In genomic region chr22:36258750-36259619, GRCh38 we compare ENCODE assay signal across 8 cellular contexts. TPM values are rescaled to one million over a fixed set of nuclear protein-coding genes. Genes with fewer than 3 reads are reported as not detected.
DNase-seq lines count a peak whose midpoint lies in the region; ATAC-seq and TF ChIP-seq lines count a peak whose summit lies in the region.

No MANE protein-coding gene starts in this region.

- H3K4me1 ChIP-seq in Loucy (ENCODE audit: insufficient read depth, low read length, poor library complexity, severe bottlenecking) (peaks cover 15% of the 10 kb centered on the region), mucosa of descending colon (ENCODE audit: low read depth) (peaks cover 17% of the 10 kb centered on the region), GM23248 (ENCODE audit: insufficient read depth) (peaks cover 10% of the 10 kb centered on the region)

- H3K27ac ChIP-seq in CD4-positive, alpha-beta T cell (ENCODE audit: low read depth, low read length), result no peak overlapping the region
- H3K27ac ChIP-seq in GM23248, result no peak overlapping the region

- H3K4me3 Mint-ChIP-seq in CD4-positive, alpha-beta T cell, result peak overlapping the region; percentile 69
- H3K4me3 Mint-ChIP-seq in brain, result peak overlapping the region; percentile 2 to 75 (median 52)

- POLR2A ChIA-PET in CD4-positive, alpha-beta T cell (lab: Charles Lee), result no interaction called here

- peaks cover 40% of the 10 kb centered on the region for H3K4me1 Mint-ChIP-seq in CD4-positive, alpha-beta T cell (ENCODE audit: low read depth)
- H3K4me1 Mint-ChIP-seq in brain, result peaks cover 66% of the 10 kb centered on the region

- no peaks in the 10 kb centered on the region for H3K9me3 Mint-ChIP-seq in CD4-positive, alpha-beta T cell
- H3K9me3 Mint-ChIP-seq in brain, result no peaks in the 10 kb centered on the region

- no peaks in the 10 kb centered on the region for H3F3A ChIP-seq in Loucy (ENCODE audit: low read depth)
- peaks cover 5% of the 10 kb centered on the region; the same call in 1 of the 2 replicates for H3F3A ChIP-seq in GM23248 (ENCODE audit: insufficient read depth)

- H3K79me2 ChIP-seq in Loucy (ENCODE audit: insufficient read depth, low read length), result no peaks in the 10 kb centered on the region
- no peaks in the 10 kb centered on the region for H3K79me2 ChIP-seq in GM23248 (ENCODE audit: insufficient read depth)

- DNase-seq in CD4-positive, alpha-beta T cell, result no peak
- DNase-seq in mucosa of descending colon (peak in 2 of 3 donors; percentile 24 to 36), SIG-M5 (lab: John Stamatoyannopoulos, UW) (no peak), GM23248 (no peak), T1000 (lab: John Stamatoyannopoulos, UW) (no peak)

- ATAC-seq in CD4-positive, alpha-beta T cell (ENCODE audit: poor library complexity), result peak; percentile 43
- peak; percentile 19 for ATAC-seq in mucosa of descending colon
- ATAC-seq in HG02885 (IDR thresholded peaks at IDR 0.05; ENCODE audit: poor library complexity, unreplicated experiment), result no peak

- no peaks in the 10 kb centered on the region for H3K36me3 ChIP-seq in Loucy (ENCODE audit: insufficient read depth, low read length)
- no peaks in the 10 kb centered on the region for H3K36me3 ChIP-seq in mucosa of descending colon (ENCODE audit: low read depth)
- no peaks in the 10 kb centered on the region for H3K36me3 ChIP-seq in GM23248 (ENCODE audit: low read depth)

- H3K9ac ChIP-seq in Loucy (ENCODE audit: low read depth, low read length, poor library complexity, severe bottlenecking) (no peak overlapping the region), GM23248 (no peak overlapping the region)

- no peaks in the 10 kb centered on the region for H3K27me3 ChIP-seq in CD4-positive, alpha-beta T cell (ENCODE audit: control insufficient read depth, insufficient read depth, low read length)
- H3K27me3 ChIP-seq in Loucy (ENCODE audit: insufficient read depth, low read length, poor library complexity, severe bottlenecking) (no peaks in the 10 kb centered on the region), GM23248 (replicated peaks; ENCODE audit: insufficient read depth) (no peaks in the 10 kb centered on the region)

- intact Hi-C loops in CD4-positive, alpha-beta T cell (cut with DNase I, micrococcal nuclease), result no loop called here
- intact Hi-C loops in mucosa of descending colon (cut with DNase I, micrococcal nuclease), result no loop called here

- H2AFZ ChIP-seq in Loucy (ENCODE audit: low read length) (no peak overlapping the region), GM23248 (no peak overlapping the region)

- H3K27ac Mint-ChIP-seq in CD4-positive, alpha-beta T cell, result peak overlapping the region; percentile 77
- peak overlapping the region; percentile 67 to 99 (median 92) for H3K27ac Mint-ChIP-seq in brain

- no peaks in the 10 kb centered on the region for H4K20me1 ChIP-seq in Loucy (ENCODE audit: insufficient read depth, low read length, poor library complexity, severe bottlenecking)
- no peaks in the 10 kb centered on the region for H4K20me1 ChIP-seq in GM23248 (ENCODE audit: insufficient read depth)

- TF ChIP-seq CTCF in CD4-positive, alpha-beta T cell (IDR thresholded peaks at IDR 0.05), result no peak
- TF ChIP-seq CTCF in Loucy (conservative IDR thresholded peaks at IDR 0.05; ENCODE audit: low read length) (no peak), brain (conservative IDR thresholded peaks at IDR 0.05) (no peak), mucosa of descending colon (IDR thresholded peaks at IDR 0.05) (no peak)

- H3K9me3 ChIP-seq in CD4-positive, alpha-beta T cell (ENCODE audit: control insufficient read depth, low read length), result no peaks in the 10 kb centered on the region
- H3K9me3 ChIP-seq in Loucy (ENCODE audit: insufficient read depth, low read depth, low read length) (no peaks in the 10 kb centered on the region), mucosa of descending colon (no peaks in the 10 kb centered on the region), GM23248 (ENCODE audit: low read depth) (no peaks in the 10 kb centered on the region)

- H3K36me3 Mint-ChIP-seq in CD4-positive, alpha-beta T cell (ENCODE audit: low read depth), result peaks cover 79% of the 10 kb centered on the region
- H3K36me3 Mint-ChIP-seq in brain, result no peaks in the 10 kb centered on the region

- in situ Hi-C loops in GM23248 (cut with MboI), result no loop called here

- H3K9me2 ChIP-seq in Loucy (replicated peaks; ENCODE audit: low read depth, low read length) (no peaks in the 10 kb centered on the region), GM23248 (ENCODE audit: insufficient read depth) (no peaks in the 10 kb centered on the region)

- H3K4me3 ChIP-seq in Loucy (ENCODE audit: low read length, poor library complexity, severe bottlenecking) (no peak overlapping the region), mucosa of descending colon (no peak overlapping the region), GM23248 (no peak overlapping the region)

- WGBS in GM23248 (ENCODE audit: low coverage in 1 of 2, low lambda C conversion rate in 2 of 2, missing lambda C conversion rate in 2 of 2), 2 experiments, result 72 to 83% methylated on average over 15 to 16 of the region's 16 CpGs

- CTCF ChIA-PET in CD4-positive, alpha-beta T cell (lab: Charles Lee), result no interaction called here

- no peaks in the 10 kb centered on the region for H3K27me3 Mint-ChIP-seq in CD4-positive, alpha-beta T cell
- H3K27me3 Mint-ChIP-seq in brain, result no peaks in the 10 kb centered on the region

- peak overlapping the region; percentile 39 for H3K4me2 ChIP-seq in Loucy (ENCODE audit: low read depth, low read length, poor library complexity, severe bottlenecking)
- no peak overlapping the region for H3K4me2 ChIP-seq in GM23248 (ENCODE audit: unreplicated experiment)

RNA-seq across cellular contexts. Expression of gene APOL1, which starts 6.1 kb away (rescaled TPM):
- total RNA-seq in CD4-positive, alpha-beta T cell, result 1 to 10 TPM; 6.4 to 7.3 TPM
- polyA plus RNA-seq in brain (ENCODE audit: insufficient read depth, low read depth, low replicate concordance) (5.0 TPM), GM23248 (2016; fragmentation: Nextera tagmentation; extraction: Ambion mirVana) (12.8 and 14.2 TPM in 2 replicates)
- total RNA-seq in mucosa of descending colon, result 10 to 100 TPM; 26.0 to 85.7 (median 68.5) TPM
- total RNA-seq in GM23248 (2014; rRNA removed; shearing (Covaris generic)), result 8.3 and 8.6 TPM in 2 replicates

RNA-seq across cellular contexts. Expression of gene APOL2, which starts 19.7 kb away (rescaled TPM):
- 10 to 100 TPM; 17.8 to 21.8 TPM for total RNA-seq in CD4-positive, alpha-beta T cell
- 16.9 TPM for polyA plus RNA-seq in brain (ENCODE audit: insufficient read depth, low read depth, low replicate concordance)
- 10 to 100 TPM; 46.3 to 64.8 (median 56.3) TPM for total RNA-seq in mucosa of descending colon
- 37.7 and 43.8 TPM in 2 replicates for total RNA-seq in GM23248 (2014; rRNA removed; shearing (Covaris generic))
- 28.4 and 31.6 TPM in 2 replicates for polyA plus RNA-seq in GM23248 (2016; fragmentation: Nextera tagmentation; extraction: Ambion mirVana)

RNA-seq across cellular contexts. Expression of gene APOL4, which starts 57.4 kb away (rescaled TPM):
- total RNA-seq in CD4-positive, alpha-beta T cell, result not detected
- polyA plus RNA-seq in brain (ENCODE audit: insufficient read depth, low read depth, low replicate concordance) (6.1 TPM), GM23248 (2016; fragmentation: Nextera tagmentation; extraction: Ambion mirVana) (0.06 TPM in 1 of 2 replicates, not detected in the other)
- total RNA-seq in mucosa of descending colon, result 1 to 10 TPM; 1.7 to 4.3 (median 2.7) TPM
- not detected in 2 replicates for total RNA-seq in GM23248 (2014; rRNA removed; shearing (Covaris generic))

Comparison
In these comparisons a context has a peak if more than half of its experiments do, and no peak if none do; other contexts are left out.
1. DNase-seq: peak in mucosa of descending colon (2 of 3); none in CD4-positive, alpha-beta T cell (0 of 10), SIG-M5 (single experiment), GM23248 (single experiment) and T1000 (single experiment).